Comparison of ENCODE assay signal across 8 cellular contexts in genomic region chr3:88180398-88180999, GRCh38. TPM values are rescaled to one million over a fixed set of nuclear protein-coding genes. Genes with fewer than 3 reads are reported as not detected.
DNase-seq lines count a peak whose midpoint lies in the region; ATAC-seq and FAIRE-seq lines count a peak whose summit lies in the region.

No MANE protein-coding gene starts in this region.

- ATAC-seq in GM18502 (IDR thresholded peaks at IDR 0.05; ENCODE audit: poor library complexity, unreplicated experiment) = peak; percentile 95
- peak; percentile 92 for ATAC-seq in HG02798 (IDR thresholded peaks at IDR 0.05; ENCODE audit: poor library complexity, unreplicated experiment)
- no peak for ATAC-seq in HG03460 (IDR thresholded peaks at IDR 0.05; ENCODE audit: unreplicated experiment)

- no peaks in the 10 kb centered on the region for H3K9me3 ChIP-seq in small intestine (ENCODE audit: control insufficient read depth, low read depth)

- DNase-seq in COLO829 (ENCODE audit: low spot score) = peak; percentile 50
- peak; percentile 50 to 68 for DNase-seq in NOMO-1 (lab: John Stamatoyannopoulos, UW; ENCODE audit: unreplicated experiment in 2 of 2)
- DNase-seq in effector CD4-positive, alpha-beta T cell = peak; percentile 6
- DNase-seq in small intestine = peak; percentile 55
- DNase-seq in NCI-H1694 (lab: John Stamatoyannopoulos, UW) = no peak

- no peaks in the 10 kb centered on the region for H3K36me3 ChIP-seq in small intestine (ENCODE audit: control insufficient read depth in 2 of 2, insufficient read depth in 2 of 2, low read length in 2 of 2)

- no peaks in the 10 kb centered on the region for H3K4me1 ChIP-seq in small intestine (ENCODE audit: control insufficient read depth in 2 of 2, insufficient read depth in 1 of 2, low read depth in 1 of 2, low read length in 1 of 2)

- H3K27me3 ChIP-seq in small intestine (ENCODE audit: control insufficient read depth in 2 of 2, insufficient read depth in 2 of 2, low read length in 2 of 2) = no peaks in the 10 kb centered on the region

- no peak overlapping the region for H3K4me3 ChIP-seq in small intestine (ENCODE audit: low read depth in 1 of 2, low read length in 2 of 2)

- no peak for FAIRE-seq in small intestine (lab: Jason Lieb, UNC)

- H3K27ac ChIP-seq in small intestine (ENCODE audit: low read depth in 1 of 2, low read length in 1 of 2) = no peak overlapping the region

- WGBS in small intestine, 3 donors = 56 to 67% (median 60%) methylated on average over 4 of the region's 4 CpGs

RNA-seq across cellular contexts. Expression of gene C3orf38, which starts 30.7 kb away (rescaled TPM):
- polyA plus RNA-seq in small intestine = 10 to 100 TPM in 1 of 3 donors, 1 to 10 TPM in 2; 7.8 to 14.1 (median 10.0) TPM
